In the genomic region with DNA sequence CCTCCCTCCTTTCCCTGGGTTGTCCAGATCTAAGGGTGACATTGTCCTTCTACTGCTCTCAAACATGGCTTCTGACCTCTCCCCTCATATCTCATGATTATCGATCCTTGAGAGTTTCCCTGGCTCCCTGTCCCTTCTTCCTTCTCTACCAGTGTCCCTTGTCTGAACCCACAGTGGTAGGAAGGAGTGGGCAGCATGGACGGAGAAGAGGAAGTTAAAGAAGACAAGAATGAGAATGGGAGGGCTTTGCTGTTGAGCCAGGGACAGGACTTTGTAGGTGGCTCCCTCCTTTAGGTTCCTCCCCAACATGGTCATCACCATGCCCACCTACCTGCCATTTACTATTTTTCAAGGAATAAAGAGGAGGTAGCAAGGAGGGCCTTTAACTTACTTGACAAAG, we compare ENCODE assay signal across 22 cellular contexts.
"Had no signal": no experiment of that assay in that cellular context is flagged by ENCODE, and none has a peak within 500 bp of the region (broad histone marks: within the 10 kb centered on the region; RNA-seq: fewer than 3 reads in every experiment).

No MANE protein-coding gene starts in this region.

- H3K36me3 ChIP-seq: colonic mucosa, heart left ventricle, left lung had no signal

- H3K9me3 ChIP-seq: colonic mucosa had no signal

- H3K27me3 Mint-ChIP-seq: dendritic cell treated with granulocyte-macrophage colony-stimulating factor and Interleukin-4, amounts not matched to agents 40 ng/mL and 50 ng/mL, for 4 days; effector memory CD8-positive, alpha-beta T cell; memory B cell had no signal

- H3K4me1 ChIP-seq: colonic mucosa, foreskin keratinocyte, gastroesophageal sphincter, heart left ventricle, left lung had no signal

- H3K27ac ChIP-seq: colonic mucosa, epithelial cell of prostate, foreskin keratinocyte, gastroesophageal sphincter, heart left ventricle, hepatocyte, left lung had no signal

- ATAC-seq: effector memory CD8-positive, alpha-beta T cell; esophagus mucosa; foreskin keratinocyte; gastroesophageal sphincter; heart left ventricle; left cardiac atrium; left lung; left ventricle myocardium superior had no signal

- H3K27me3 ChIP-seq: colonic mucosa, foreskin keratinocyte, gastroesophageal sphincter, heart left ventricle, hepatocyte, left lung had no signal

- H3K4me3 ChIP-seq: colonic mucosa, gastroesophageal sphincter, heart left ventricle, hepatocyte, left lung, lung had no signal

- H3K27ac Mint-ChIP-seq: dendritic cell treated with granulocyte-macrophage colony-stimulating factor and Interleukin-4, amounts not matched to agents 40 ng/mL and 50 ng/mL, for 4 days; endodermal cell; memory B cell had no signal

- H3K4me3 Mint-ChIP-seq: dendritic cell treated with granulocyte-macrophage colony-stimulating factor and Interleukin-4, amounts not matched to agents 40 ng/mL and 50 ng/mL, for 4 days; effector memory CD8-positive, alpha-beta T cell; endodermal cell; memory B cell had no signal

- H3K4me1 Mint-ChIP-seq: endodermal cell had no signal

- DNase-seq: colonic mucosa; cortex of kidney; effector CD8-positive, alpha-beta T cell; effector memory CD8-positive, alpha-beta T cell; endodermal cell; erythroblast; foreskin keratinocyte; heart left ventricle; hypothalamus; left cardiac atrium; left lung; left ventricle myocardium superior; mammary epithelial cell; mesendoderm; midbrain had no signal
